ENCODE assay signal across 1 cellular context in the genomic region with DNA sequence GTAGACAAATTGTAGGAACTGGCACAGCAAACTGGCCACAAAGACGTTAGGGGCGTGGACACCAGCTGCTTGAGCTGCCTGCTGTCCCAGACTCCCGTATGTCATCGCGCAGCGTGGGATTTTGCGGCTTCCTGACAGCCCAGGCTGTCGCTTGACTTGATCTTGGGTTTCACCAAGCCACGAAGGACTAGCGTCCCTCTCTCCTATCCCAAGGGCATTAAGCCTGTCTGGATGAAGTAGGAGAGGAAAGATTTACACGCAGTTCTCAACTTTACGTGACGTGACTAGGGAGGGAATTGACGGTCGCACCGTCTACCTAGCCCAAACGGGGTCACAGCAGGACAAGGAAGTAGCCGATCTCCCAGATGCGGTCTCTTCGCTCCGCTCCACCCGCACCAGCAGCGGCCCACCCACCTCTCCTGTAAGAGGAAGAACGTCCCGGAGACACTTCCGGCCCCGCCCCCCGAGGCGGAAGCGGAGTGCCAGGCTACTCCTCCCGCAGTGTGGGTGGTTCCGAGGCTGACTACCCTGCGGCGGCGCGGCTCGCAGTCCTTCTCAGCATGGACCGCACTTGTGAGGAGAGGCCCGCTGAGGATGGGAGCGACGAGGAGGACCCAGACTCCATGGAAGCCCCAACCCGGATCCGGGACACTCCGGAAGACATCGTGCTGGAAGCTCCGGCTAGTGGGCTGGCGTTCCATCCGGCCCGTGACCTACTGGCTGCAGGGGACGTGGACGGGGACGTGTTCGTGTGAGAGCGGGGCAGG.
TF ChIP-seq lines count a peak whose summit lies in the region.

A gene with protein sequence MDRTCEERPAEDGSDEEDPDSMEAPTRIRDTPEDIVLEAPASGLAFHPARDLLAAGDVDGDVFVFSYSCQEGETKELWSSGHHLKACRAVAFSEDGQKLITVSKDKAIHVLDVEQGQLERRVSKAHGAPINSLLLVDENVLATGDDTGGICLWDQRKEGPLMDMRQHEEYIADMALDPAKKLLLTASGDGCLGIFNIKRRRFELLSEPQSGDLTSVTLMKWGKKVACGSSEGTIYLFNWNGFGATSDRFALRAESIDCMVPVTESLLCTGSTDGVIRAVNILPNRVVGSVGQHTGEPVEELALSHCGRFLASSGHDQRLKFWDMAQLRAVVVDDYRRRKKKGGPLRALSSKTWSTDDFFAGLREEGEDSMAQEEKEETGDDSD (plus strand): TSS at position 552 of the 767 bp plus-strand sequence. CDS start 9 bp downstream, at position 561.

TF ChIP-seq in K562, 482 proteins besides CTCF, POLR2A, EP300 and RAD21 (continued from another document and continues in another):
- TF ChIP-seq, protein P1, sequence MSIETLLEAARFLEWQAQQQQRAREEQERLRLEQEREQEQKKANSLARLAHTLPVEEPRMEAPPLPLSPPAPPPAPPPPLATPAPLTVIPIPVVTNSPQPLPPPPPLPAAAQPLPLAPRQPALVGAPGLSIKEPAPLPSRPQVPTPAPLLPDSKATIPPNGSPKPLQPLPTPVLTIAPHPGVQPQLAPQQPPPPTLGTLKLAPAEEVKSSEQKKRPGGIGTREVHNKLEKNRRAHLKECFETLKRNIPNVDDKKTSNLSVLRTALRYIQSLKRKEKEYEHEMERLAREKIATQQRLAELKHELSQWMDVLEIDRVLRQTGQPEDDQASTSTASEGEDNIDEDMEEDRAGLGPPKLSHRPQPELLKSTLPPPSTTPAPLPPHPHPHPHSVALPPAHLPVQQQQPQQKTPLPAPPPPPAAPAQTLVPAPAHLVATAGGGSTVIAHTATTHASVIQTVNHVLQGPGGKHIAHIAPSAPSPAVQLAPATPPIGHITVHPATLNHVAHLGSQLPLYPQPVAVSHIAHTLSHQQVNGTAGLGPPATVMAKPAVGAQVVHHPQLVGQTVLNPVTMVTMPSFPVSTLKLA (conservative IDR thresholded peaks at IDR 0.05) = peak; percentile 80 to 91
- peak; percentile 76 for TF ChIP-seq L3MBTL2 (IDR thresholded peaks at IDR 0.05)
- peak; percentile 39; the same call in 1 of the 2 replicates for TF ChIP-seq SOX6 (IDR thresholded peaks at IDR 0.05)
- TF ChIP-seq SMARCE1 (IDR thresholded peaks at IDR 0.05) = no peak
- no peak for TF ChIP-seq ZNF668 (CRISPR knock-in tag; IDR thresholded peaks at IDR 0.05)
- peak; percentile 40; the same call in 1 of the 2 replicates for TF ChIP-seq ZKSCAN1 (IDR thresholded peaks at IDR 0.05; ENCODE audit: low read depth, low read length)
- no peak for TF ChIP-seq MAFG (tag; conservative IDR thresholded peaks at IDR 0.05)
- TF ChIP-seq, protein P2, sequence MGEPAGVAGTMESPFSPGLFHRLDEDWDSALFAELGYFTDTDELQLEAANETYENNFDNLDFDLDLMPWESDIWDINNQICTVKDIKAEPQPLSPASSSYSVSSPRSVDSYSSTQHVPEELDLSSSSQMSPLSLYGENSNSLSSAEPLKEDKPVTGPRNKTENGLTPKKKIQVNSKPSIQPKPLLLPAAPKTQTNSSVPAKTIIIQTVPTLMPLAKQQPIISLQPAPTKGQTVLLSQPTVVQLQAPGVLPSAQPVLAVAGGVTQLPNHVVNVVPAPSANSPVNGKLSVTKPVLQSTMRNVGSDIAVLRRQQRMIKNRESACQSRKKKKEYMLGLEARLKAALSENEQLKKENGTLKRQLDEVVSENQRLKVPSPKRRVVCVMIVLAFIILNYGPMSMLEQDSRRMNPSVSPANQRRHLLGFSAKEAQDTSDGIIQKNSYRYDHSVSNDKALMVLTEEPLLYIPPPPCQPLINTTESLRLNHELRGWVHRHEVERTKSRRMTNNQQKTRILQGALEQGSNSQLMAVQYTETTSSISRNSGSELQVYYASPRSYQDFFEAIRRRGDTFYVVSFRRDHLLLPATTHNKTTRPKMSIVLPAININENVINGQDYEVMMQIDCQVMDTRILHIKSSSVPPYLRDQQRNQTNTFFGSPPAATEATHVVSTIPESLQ (CRISPR knock-in tag; IDR thresholded peaks at IDR 0.05) = peak; percentile 87
- no peak for TF ChIP-seq ZFPM2 (CRISPR knock-in tag; IDR thresholded peaks at IDR 0.05)
- TF ChIP-seq, protein P3, sequence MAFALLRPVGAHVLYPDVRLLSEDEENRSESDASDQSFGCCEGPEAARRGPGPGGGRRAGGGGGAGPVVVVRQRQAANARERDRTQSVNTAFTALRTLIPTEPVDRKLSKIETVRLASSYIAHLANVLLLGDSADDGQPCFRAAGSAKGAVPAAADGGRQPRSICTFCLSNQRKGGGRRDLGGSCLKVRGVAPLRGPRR (CRISPR knock-in tag; IDR thresholded peaks at IDR 0.05) = no peak
- no peak for TF ChIP-seq TSC22D4 (tag; IDR thresholded peaks at IDR 0.05)
- TF ChIP-seq, protein P4, sequence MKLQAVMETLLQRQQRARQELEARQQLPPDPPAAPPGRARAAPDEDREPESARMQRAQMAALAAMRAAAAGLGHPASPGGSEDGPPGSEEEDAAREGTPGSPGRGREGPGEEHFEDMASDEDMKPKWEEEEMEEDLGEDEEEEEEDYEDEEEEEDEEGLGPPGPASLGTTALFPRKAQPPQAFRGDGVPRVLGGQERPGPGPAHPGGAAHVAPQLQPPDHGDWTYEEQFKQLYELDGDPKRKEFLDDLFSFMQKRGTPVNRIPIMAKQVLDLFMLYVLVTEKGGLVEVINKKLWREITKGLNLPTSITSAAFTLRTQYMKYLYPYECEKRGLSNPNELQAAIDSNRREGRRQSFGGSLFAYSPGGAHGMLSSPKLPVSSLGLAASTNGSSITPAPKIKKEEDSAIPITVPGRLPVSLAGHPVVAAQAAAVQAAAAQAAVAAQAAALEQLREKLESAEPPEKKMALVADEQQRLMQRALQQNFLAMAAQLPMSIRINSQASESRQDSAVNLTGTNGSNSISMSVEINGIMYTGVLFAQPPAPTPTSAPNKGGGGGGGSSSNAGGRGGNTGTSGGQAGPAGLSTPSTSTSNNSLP (IDR thresholded peaks at IDR 0.05; ENCODE audit: borderline replicate concordance, low read depth, low read length) = no peak
- no peak for TF ChIP-seq U2AF1 (optimal IDR thresholded peaks at IDR 0.05; ENCODE audit: low read depth, low read length)
- TF ChIP-seq, protein P5, sequence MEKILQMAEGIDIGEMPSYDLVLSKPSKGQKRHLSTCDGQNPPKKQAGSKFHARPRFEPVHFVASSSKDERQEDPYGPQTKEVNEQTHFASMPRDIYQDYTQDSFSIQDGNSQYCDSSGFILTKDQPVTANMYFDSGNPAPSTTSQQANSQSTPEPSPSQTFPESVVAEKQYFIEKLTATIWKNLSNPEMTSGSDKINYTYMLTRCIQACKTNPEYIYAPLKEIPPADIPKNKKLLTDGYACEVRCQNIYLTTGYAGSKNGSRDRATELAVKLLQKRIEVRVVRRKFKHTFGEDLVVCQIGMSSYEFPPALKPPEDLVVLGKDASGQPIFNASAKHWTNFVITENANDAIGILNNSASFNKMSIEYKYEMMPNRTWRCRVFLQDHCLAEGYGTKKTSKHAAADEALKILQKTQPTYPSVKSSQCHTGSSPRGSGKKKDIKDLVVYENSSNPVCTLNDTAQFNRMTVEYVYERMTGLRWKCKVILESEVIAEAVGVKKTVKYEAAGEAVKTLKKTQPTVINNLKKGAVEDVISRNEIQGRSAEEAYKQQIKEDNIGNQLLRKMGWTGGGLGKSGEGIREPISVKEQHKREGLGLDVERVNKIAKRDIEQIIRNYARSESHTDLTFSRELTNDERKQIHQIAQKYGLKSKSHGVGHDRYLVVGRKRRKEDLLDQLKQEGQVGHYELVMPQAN (IDR thresholded peaks at IDR 0.05; ENCODE audit: borderline replicate concordance) = peak; percentile 77
- TF ChIP-seq MED1 (CRISPR knock-in tag; IDR thresholded peaks at IDR 0.05; ENCODE audit: borderline replicate concordance) = no peak
- TF ChIP-seq, protein P6, sequence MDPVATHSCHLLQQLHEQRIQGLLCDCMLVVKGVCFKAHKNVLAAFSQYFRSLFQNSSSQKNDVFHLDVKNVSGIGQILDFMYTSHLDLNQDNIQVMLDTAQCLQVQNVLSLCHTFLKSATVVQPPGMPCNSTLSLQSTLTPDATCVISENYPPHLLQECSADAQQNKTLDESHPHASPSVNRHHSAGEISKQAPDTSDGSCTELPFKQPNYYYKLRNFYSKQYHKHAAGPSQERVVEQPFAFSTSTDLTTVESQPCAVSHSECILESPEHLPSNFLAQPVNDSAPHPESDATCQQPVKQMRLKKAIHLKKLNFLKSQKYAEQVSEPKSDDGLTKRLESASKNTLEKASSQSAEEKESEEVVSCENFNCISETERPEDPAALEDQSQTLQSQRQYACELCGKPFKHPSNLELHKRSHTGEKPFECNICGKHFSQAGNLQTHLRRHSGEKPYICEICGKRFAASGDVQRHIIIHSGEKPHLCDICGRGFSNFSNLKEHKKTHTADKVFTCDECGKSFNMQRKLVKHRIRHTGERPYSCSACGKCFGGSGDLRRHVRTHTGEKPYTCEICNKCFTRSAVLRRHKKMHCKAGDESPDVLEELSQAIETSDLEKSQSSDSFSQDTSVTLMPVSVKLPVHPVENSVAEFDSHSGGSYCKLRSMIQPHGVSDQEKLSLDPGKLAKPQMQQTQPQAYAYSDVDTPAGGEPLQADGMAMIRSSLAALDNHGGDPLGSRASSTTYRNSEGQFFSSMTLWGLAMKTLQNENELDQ (CRISPR knock-in tag; IDR thresholded peaks at IDR 0.05; ENCODE audit: borderline replicate concordance) = no peak
- no peak for TF ChIP-seq FOXA1 (IDR thresholded peaks at IDR 0.05; ENCODE audit: borderline replicate concordance)
- TF ChIP-seq KLF1 (tag; IDR thresholded peaks at IDR 0.05) = peak; percentile 64
- TF ChIP-seq KAT8 (IDR thresholded peaks at IDR 0.05; ENCODE audit: low read depth) = no peak
- TF ChIP-seq MEIS2 (IDR thresholded peaks at IDR 0.05; ENCODE audit: partially characterized antibody) = peak; percentile 84
- TF ChIP-seq TGIF2 (CRISPR knock-in tag; IDR thresholded peaks at IDR 0.05) = no peak; the same call in 1 of the 2 replicates
- peak; percentile 68 for TF ChIP-seq TAF7 (tag; IDR thresholded peaks at IDR 0.05)
- TF ChIP-seq KLF6 (CRISPR knock-in tag; IDR thresholded peaks at IDR 0.05; ENCODE audit: borderline replicate concordance) = no peak
- TF ChIP-seq SMAD2 (IDR thresholded peaks at IDR 0.05; ENCODE audit: low read depth, low read length) = no peak
- TF ChIP-seq, protein P7, sequence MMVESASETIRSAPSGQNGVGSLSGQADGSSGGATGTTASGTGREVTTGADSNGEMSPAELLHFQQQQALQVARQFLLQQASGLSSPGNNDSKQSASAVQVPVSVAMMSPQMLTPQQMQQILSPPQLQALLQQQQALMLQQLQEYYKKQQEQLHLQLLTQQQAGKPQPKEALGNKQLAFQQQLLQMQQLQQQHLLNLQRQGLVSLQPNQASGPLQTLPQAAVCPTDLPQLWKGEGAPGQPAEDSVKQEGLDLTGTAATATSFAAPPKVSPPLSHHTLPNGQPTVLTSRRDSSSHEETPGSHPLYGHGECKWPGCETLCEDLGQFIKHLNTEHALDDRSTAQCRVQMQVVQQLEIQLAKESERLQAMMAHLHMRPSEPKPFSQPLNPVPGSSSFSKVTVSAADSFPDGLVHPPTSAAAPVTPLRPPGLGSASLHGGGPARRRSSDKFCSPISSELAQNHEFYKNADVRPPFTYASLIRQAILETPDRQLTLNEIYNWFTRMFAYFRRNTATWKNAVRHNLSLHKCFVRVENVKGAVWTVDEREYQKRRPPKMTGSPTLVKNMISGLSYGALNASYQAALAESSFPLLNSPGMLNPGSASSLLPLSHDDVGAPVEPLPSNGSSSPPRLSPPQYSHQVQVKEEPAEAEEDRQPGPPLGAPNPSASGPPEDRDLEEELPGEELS (CRISPR knock-in tag; IDR thresholded peaks at IDR 0.05; ENCODE audit: borderline replicate concordance) = no peak
- TF ChIP-seq NR4A1 (CRISPR knock-in tag; IDR thresholded peaks at IDR 0.05) = no peak
- no peak for TF ChIP-seq NR4A1 (tag; IDR thresholded peaks at IDR 0.05)
- no peak for TF ChIP-seq BRD4 (IDR thresholded peaks at IDR 0.05)
- TF ChIP-seq ZNF764 (CRISPR knock-in tag; IDR thresholded peaks at IDR 0.05; ENCODE audit: low read depth) = no peak
- TF ChIP-seq MEF2A (IDR thresholded peaks at IDR 0.05; ENCODE audit: control insufficient read depth, low read depth, low read length) = no peak
- TF ChIP-seq, protein P8, sequence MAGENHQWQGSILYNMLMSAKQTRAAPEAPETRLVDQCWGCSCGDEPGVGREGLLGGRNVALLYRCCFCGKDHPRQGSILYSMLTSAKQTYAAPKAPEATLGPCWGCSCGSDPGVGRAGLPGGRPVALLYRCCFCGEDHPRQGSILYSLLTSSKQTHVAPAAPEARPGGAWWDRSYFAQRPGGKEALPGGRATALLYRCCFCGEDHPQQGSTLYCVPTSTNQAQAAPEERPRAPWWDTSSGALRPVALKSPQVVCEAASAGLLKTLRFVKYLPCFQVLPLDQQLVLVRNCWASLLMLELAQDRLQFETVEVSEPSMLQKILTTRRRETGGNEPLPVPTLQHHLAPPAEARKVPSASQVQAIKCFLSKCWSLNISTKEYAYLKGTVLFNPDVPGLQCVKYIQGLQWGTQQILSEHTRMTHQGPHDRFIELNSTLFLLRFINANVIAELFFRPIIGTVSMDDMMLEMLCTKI (IDR thresholded peaks at IDR 0.05; ENCODE audit: partially characterized antibody) = no peak
- TF ChIP-seq ZNF224 (CRISPR knock-in tag; IDR thresholded peaks at IDR 0.05) = no peak
- TF ChIP-seq, protein P9, sequence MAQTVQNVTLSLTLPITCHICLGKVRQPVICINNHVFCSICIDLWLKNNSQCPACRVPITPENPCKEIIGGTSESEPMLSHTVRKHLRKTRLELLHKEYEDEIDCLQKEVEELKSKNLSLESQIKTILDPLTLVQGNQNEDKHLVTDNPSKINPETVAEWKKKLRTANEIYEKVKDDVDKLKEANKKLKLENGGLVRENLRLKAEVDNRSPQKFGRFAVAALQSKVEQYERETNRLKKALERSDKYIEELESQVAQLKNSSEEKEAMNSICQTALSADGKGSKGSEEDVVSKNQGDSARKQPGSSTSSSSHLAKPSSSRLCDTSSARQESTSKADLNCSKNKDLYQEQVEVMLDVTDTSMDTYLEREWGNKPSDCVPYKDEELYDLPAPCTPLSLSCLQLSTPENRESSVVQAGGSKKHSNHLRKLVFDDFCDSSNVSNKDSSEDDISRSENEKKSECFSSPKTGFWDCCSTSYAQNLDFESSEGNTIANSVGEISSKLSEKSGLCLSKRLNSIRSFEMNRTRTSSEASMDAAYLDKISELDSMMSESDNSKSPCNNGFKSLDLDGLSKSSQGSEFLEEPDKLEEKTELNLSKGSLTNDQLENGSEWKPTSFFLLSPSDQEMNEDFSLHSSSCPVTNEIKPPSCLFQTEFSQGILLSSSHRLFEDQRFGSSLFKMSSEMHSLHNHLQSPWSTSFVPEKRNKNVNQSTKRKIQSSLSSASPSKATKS (CRISPR knock-in tag; IDR thresholded peaks at IDR 0.05) = no peak
- TF ChIP-seq, protein P10, sequence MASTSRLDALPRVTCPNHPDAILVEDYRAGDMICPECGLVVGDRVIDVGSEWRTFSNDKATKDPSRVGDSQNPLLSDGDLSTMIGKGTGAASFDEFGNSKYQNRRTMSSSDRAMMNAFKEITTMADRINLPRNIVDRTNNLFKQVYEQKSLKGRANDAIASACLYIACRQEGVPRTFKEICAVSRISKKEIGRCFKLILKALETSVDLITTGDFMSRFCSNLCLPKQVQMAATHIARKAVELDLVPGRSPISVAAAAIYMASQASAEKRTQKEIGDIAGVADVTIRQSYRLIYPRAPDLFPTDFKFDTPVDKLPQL (IDR thresholded peaks at IDR 0.05; ENCODE audit: extremely low read depth, insufficient read length) = no peak
- TF ChIP-seq ZNF696 (CRISPR knock-in tag; conservative IDR thresholded peaks at IDR 0.05) = no peak
- peak; percentile 85 for TF ChIP-seq CREM (IDR thresholded peaks at IDR 0.05; ENCODE audit: low read depth)
- no peak for TF ChIP-seq ZNF24 (IDR thresholded peaks at IDR 0.05)
- no peak for TF ChIP-seq BMI1 (IDR thresholded peaks at IDR 0.05; ENCODE audit: low read length)
- no peak; the same call in none of the 2 replicates for TF ChIP-seq KLF13 (tag; IDR thresholded peaks at IDR 0.05; ENCODE audit: borderline replicate concordance, low read depth)
